ENCODE assay signal across 1 cellular context in the genomic region with DNA sequence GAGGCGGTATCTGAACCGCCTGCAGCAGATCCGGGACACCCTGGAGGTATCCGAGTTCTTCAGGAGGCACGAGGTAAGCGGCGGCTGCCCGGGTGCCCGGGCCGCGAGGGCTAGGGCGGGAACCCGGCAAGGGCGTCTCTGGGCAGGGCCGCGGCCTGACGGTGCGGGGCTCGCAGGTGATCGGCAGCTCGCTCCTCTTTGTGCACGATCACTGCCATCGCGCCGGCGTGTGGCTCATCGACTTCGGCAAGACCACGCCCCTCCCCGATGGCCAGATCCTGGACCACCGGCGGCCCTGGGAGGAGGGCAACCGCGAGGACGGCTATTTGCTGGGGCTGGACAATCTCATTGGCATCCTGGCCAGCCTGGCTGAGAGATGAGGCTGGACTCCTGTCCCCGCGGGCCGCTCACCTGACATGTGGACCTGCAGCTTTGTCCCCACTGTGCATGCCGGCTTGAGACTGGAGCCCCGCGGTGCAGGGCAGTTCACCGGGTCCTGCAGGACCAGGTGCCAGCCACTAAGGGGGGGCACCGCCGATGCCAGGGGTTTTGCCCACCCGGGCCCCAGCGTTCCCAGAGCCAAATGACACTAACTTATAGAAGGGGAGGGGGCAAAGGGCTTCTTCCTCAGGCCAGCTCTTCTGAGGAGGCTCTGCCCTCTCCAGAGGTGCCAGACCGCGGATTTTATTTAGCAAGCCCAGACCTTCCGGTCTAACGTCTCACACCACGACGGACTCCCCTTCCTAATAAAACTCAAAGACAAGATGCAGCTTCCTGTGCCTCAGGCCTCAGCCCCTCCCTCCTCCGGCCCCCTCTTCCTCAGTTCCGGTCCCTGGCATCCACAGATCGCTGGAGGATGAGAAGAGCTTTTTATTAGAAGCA.
TF ChIP-seq lines count a peak whose summit lies in the region.

No MANE protein-coding gene starts in this region.

TF ChIP-seq in H1, 55 proteins besides CTCF, POLR2A, EP300 and RAD21:
- TF ChIP-seq EZH2 (IDR thresholded peaks at IDR 0.05; ENCODE audit: low read depth, low read length, severe bottlenecking) (peak; percentile 14), BRCA1 (IDR thresholded peaks at IDR 0.05; ENCODE audit: low read depth, low read length) (no peak), RNF2 (IDR thresholded peaks at IDR 0.05; ENCODE audit: borderline replicate concordance, low read depth, low read length, missing control alignments, poor library complexity, severe bottlenecking) (peak; percentile 45), SRF (IDR thresholded peaks at IDR 0.05; ENCODE audit: low read depth, low read length) (no peak), TBP (IDR thresholded peaks at IDR 0.05; ENCODE audit: low read depth, low read length) (0 out of 2 replicates have a peak, but pooled peaks have one; percentile 37), KDM4A (IDR thresholded peaks at IDR 0.05; ENCODE audit: low read depth, low read length, severe bottlenecking) (peak; percentile 23), CTBP2 (IDR thresholded peaks at IDR 0.05; ENCODE audit: borderline replicate concordance, insufficient read depth, insufficient read length, low read length) (peak; percentile 21), SUZ12 (IDR thresholded peaks at IDR 0.05; ENCODE audit: low read length) (peak; percentile 29)
- TF ChIP-seq, protein P1, sequence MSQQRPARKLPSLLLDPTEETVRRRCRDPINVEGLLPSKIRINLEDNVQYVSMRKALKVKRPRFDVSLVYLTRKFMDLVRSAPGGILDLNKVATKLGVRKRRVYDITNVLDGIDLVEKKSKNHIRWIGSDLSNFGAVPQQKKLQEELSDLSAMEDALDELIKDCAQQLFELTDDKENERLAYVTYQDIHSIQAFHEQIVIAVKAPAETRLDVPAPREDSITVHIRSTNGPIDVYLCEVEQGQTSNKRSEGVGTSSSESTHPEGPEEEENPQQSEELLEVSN (IDR thresholded peaks at IDR 0.05), result peak; percentile 97
- TF ChIP-seq, protein P2, sequence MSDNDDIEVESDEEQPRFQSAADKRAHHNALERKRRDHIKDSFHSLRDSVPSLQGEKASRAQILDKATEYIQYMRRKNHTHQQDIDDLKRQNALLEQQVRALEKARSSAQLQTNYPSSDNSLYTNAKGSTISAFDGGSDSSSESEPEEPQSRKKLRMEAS (IDR thresholded peaks at IDR 0.05), result peak; percentile 73
TF ChIP-seq in H1: peak in this region for 8.
